ENCODE assay signal across 8 cellular contexts in genomic region chrX:69163936-69164741, GRCh38. TPM values are rescaled to one million over a fixed set of nuclear protein-coding genes. Genes with fewer than 3 reads are reported as not detected.
DNase-seq lines count a peak whose midpoint lies in the region; ATAC-seq lines count a peak whose summit lies in the region.

No MANE protein-coding gene starts in this region.

- ATAC-seq in GM21423 (IDR thresholded peaks at IDR 0.05; ENCODE audit: unreplicated experiment), result peak; percentile 82
- ATAC-seq in esophagus mucosa, result peak; percentile 82
- ATAC-seq in natural killer cell treated with Interleukin-12 subunit alpha and Interleukin-12 subunit beta and Interleukin-15 and Interleukin-18, amount 100 ng/mL, for 72 hours, result peak; percentile 82 to 92

- H3K36me3 ChIP-seq in BLaER1 treated with 17β-estradiol and CSF1 and Interleukin-3, amounts not matched to agents 10 nM and 100 nM, result peaks cover 0 to 20% (median 16%) of the 10 kb centered on the region in 11 experiments; a peak in 13 of 22 replicates

- H3K9me3 ChIP-seq in BLaER1 treated with 17β-estradiol and CSF1 and Interleukin-3, amounts not matched to agents 10 nM and 100 nM (replicated peaks in 1 of 11), result peaks cover 0 to 6% (median 4%) of the 10 kb centered on the region in 11 experiments; a peak in 9 of 22 replicates

- peaks cover 14 to 76% (median 55%) of the 10 kb centered on the region in 11 experiments for H3K27me3 ChIP-seq in BLaER1 treated with 17β-estradiol and CSF1 and Interleukin-3, amounts not matched to agents 10 nM and 100 nM

- H3K27ac ChIP-seq in BLaER1 treated with 17β-estradiol and CSF1 and Interleukin-3, amounts not matched to agents 10 nM and 100 nM, result peak overlapping the region in 1 of 11 experiments; percentile 91; a peak in 2 of 22 replicates

- H3K9me3 Mint-ChIP-seq in natural killer cell treated with Interleukin-12 subunit alpha and Interleukin-12 subunit beta and Interleukin-15 and Interleukin-18, amount 100 ng/mL, for 72 hours, result no peaks in the 10 kb centered on the region
- no peaks in the 10 kb centered on the region for H3K9me3 Mint-ChIP-seq in stimulated activated naive CD8-positive, alpha-beta T cell treated with anti-CD3 and anti-CD28 coated beads, Interleukin-15, Interleukin-2, amounts not matched to agents 100 ng/mL and 50 ng/mL, for 24 hours

- H3K4me1 Mint-ChIP-seq in natural killer cell treated with Interleukin-12 subunit alpha and Interleukin-12 subunit beta and Interleukin-15 and Interleukin-18, amount 100 ng/mL, for 72 hours (ENCODE audit: low read depth in 2 of 2), result peaks cover 21 to 23% of the 10 kb centered on the region in 2 donors
- H3K4me1 Mint-ChIP-seq in stimulated activated naive CD8-positive, alpha-beta T cell treated with anti-CD3 and anti-CD28 coated beads, Interleukin-15, Interleukin-2, amounts not matched to agents 100 ng/mL and 50 ng/mL, for 24 hours (ENCODE audit: low read depth), result peaks cover 35% of the 10 kb centered on the region

- H3K9ac ChIP-seq in BLaER1 treated with 17β-estradiol and CSF1 and Interleukin-3, amounts not matched to agents 10 nM and 100 nM, result peak overlapping the region in 4 of 11 experiments; percentile 2 to 85 (median 84); a peak in 7 of 22 replicates

- peak; percentile 11 for DNase-seq in NCI-H345 treated with DMSO at 0.1 percent for 48 hours (lab: John Stamatoyannopoulos, UW; ENCODE audit: unreplicated experiment)
- peak; percentile 19 for DNase-seq in activated T-cell treated with anti-CD3 and anti-CD28 coated beads for 24 hours (ENCODE audit: low read depth)
- peak; percentile 68 for DNase-seq in natural killer cell treated with Interleukin-12 subunit alpha and Interleukin-12 subunit beta and Interleukin-15 and Interleukin-18, amount 100 ng/mL, for 72 hours (ENCODE audit: low spot score)
- no peak for DNase-seq in mesenteric fat pad (ENCODE audit: low spot score)

- no peaks in the 10 kb centered on the region for H3K36me3 Mint-ChIP-seq in natural killer cell treated with Interleukin-12 subunit alpha and Interleukin-12 subunit beta and Interleukin-15 and Interleukin-18, amount 100 ng/mL, for 72 hours
- peaks cover 21% of the 10 kb centered on the region for H3K36me3 Mint-ChIP-seq in stimulated activated naive CD8-positive, alpha-beta T cell treated with anti-CD3 and anti-CD28 coated beads, Interleukin-15, Interleukin-2, amounts not matched to agents 100 ng/mL and 50 ng/mL, for 24 hours (ENCODE audit: low read depth)

- peaks cover 0 to 42% (median 34%) of the 10 kb centered on the region in 11 experiments; a peak in 16 of 22 replicates for H4K20me1 ChIP-seq in BLaER1 treated with 17β-estradiol and CSF1 and Interleukin-3, amounts not matched to agents 10 nM and 100 nM

- H3K4me1 ChIP-seq in BLaER1 treated with 17β-estradiol and CSF1 and Interleukin-3, amounts not matched to agents 10 nM and 100 nM, result peaks cover 0 to 10% (median 7%) of the 10 kb centered on the region in 10 experiments; a peak in 14 of 20 replicates

- H3K4me3 Mint-ChIP-seq in natural killer cell treated with Interleukin-12 subunit alpha and Interleukin-12 subunit beta and Interleukin-15 and Interleukin-18, amount 100 ng/mL, for 72 hours, result peak overlapping the region; percentile 86
- peak overlapping the region; percentile 83 for H3K4me3 Mint-ChIP-seq in stimulated activated naive CD8-positive, alpha-beta T cell treated with anti-CD3 and anti-CD28 coated beads, Interleukin-15, Interleukin-2, amounts not matched to agents 100 ng/mL and 50 ng/mL, for 24 hours

- H3K27me3 Mint-ChIP-seq in natural killer cell treated with Interleukin-12 subunit alpha and Interleukin-12 subunit beta and Interleukin-15 and Interleukin-18, amount 100 ng/mL, for 72 hours, result peaks cover 0 to 11% of the 10 kb centered on the region in 2 donors
- no peaks in the 10 kb centered on the region for H3K27me3 Mint-ChIP-seq in stimulated activated naive CD8-positive, alpha-beta T cell treated with anti-CD3 and anti-CD28 coated beads, Interleukin-15, Interleukin-2, amounts not matched to agents 100 ng/mL and 50 ng/mL, for 24 hours

- H3K27ac Mint-ChIP-seq in natural killer cell treated with Interleukin-12 subunit alpha and Interleukin-12 subunit beta and Interleukin-15 and Interleukin-18, amount 100 ng/mL, for 72 hours, result peak overlapping the region; percentile 49 to 66
- peak overlapping the region; percentile 77 for H3K27ac Mint-ChIP-seq in stimulated activated naive CD8-positive, alpha-beta T cell treated with anti-CD3 and anti-CD28 coated beads, Interleukin-15, Interleukin-2, amounts not matched to agents 100 ng/mL and 50 ng/mL, for 24 hours

- peak overlapping the region; percentile 68 to 80 (median 78); a peak in 19 of 20 replicates for H3K4me3 ChIP-seq in BLaER1 treated with 17β-estradiol and CSF1 and Interleukin-3, amounts not matched to agents 10 nM and 100 nM

- peak overlapping the region; percentile 50 to 70 (median 57); a peak in 21 of 22 replicates for H3K4me2 ChIP-seq in BLaER1 treated with 17β-estradiol and CSF1 and Interleukin-3, amounts not matched to agents 10 nM and 100 nM

RNA-seq across cellular contexts. Expression of gene PJA1, which starts 1.1 kb away (rescaled TPM):
- total RNA-seq in esophagus mucosa (10.6 TPM), mesenteric fat pad (57.6 TPM)
- total RNA-seq in natural killer cell treated with Interleukin-12 subunit alpha and Interleukin-12 subunit beta and Interleukin-15 and Interleukin-18, amount 100 ng/mL, for 72 hours, result 10 to 100 TPM; 18.8 to 20.4 TPM
